8 cellular contexts compared by ENCODE assay signal in genomic region chr6:16759646-16760535, GRCh38. TPM values are rescaled to one million over a fixed set of nuclear protein-coding genes. Genes with fewer than 3 reads are reported as not detected.
DNase-seq lines count a peak whose midpoint lies in the region; ATAC-seq and TF ChIP-seq lines count a peak whose summit lies in the region.

No MANE protein-coding gene starts in this region.

- H3K4me1 ChIP-seq in BE2C (peaks cover 22% of the 10 kb centered on the region), neural progenitor cell (peaks cover 20% of the 10 kb centered on the region), stomach smooth muscle (ENCODE audit: control insufficient read depth, insufficient read depth, low read length) (peaks cover 30% of the 10 kb centered on the region)

- no peak for TF ChIP-seq CTCF in BE2C (IDR thresholded peaks at IDR 0.05; ENCODE audit: low read depth, low read length)
- TF ChIP-seq CTCF in foreskin fibroblast (IDR thresholded peaks at IDR 0.05; ENCODE audit: low read depth, low read length): no peak
- TF ChIP-seq CTCF in neural progenitor cell (IDR thresholded peaks at IDR 0.05): peak; percentile 4

- H4K20me1 ChIP-seq in neural progenitor cell (ENCODE audit: low read depth): peaks cover 23% of the 10 kb centered on the region

- H3K27ac ChIP-seq in neural progenitor cell: no peak overlapping the region
- peak overlapping the region; percentile 97 for H3K27ac ChIP-seq in stomach smooth muscle (ENCODE audit: low read length)

- no peaks in the 10 kb centered on the region for H3K9me3 ChIP-seq in BE2C
- no peaks in the 10 kb centered on the region for H3K9me3 ChIP-seq in neural progenitor cell (ENCODE audit: low read depth)
- H3K9me3 ChIP-seq in stomach smooth muscle (ENCODE audit: control insufficient read depth in 2 of 2, low read length in 2 of 2): no peaks in the 10 kb centered on the region

- no peaks in the 10 kb centered on the region for H3K9me3 Mint-ChIP-seq in neural progenitor cell

- H3K36me3 ChIP-seq in BE2C: no peaks in the 10 kb centered on the region
- no peaks in the 10 kb centered on the region for H3K36me3 ChIP-seq in neural progenitor cell
- no peaks in the 10 kb centered on the region for H3K36me3 ChIP-seq in stomach smooth muscle (ENCODE audit: control insufficient read depth in 2 of 2, insufficient read depth in 2 of 2, low read length in 2 of 2)

- peak overlapping the region; percentile 84 for H3K4me2 ChIP-seq in neural progenitor cell

- peak overlapping the region; percentile 89 for H3K4me3 ChIP-seq in BE2C (ENCODE audit: low read depth, low read length)
- peak overlapping the region; percentile 67 to 79 for H3K4me3 ChIP-seq in foreskin fibroblast (ENCODE audit: low read depth in 1 of 2, low read length in 2 of 2)
- peak overlapping the region; percentile 80 for H3K4me3 ChIP-seq in neural progenitor cell
- H3K4me3 ChIP-seq in stomach smooth muscle (ENCODE audit: low read length in 2 of 2): peak overlapping the region; percentile 88 to 92

- no peaks in the 10 kb centered on the region for H3K27me3 ChIP-seq in BE2C
- H3K27me3 ChIP-seq in neural progenitor cell: peaks cover 51% of the 10 kb centered on the region
- no peaks in the 10 kb centered on the region for H3K27me3 ChIP-seq in stomach smooth muscle (ENCODE audit: control insufficient read depth in 1 of 2, insufficient read depth in 2 of 2, low read length in 2 of 2)

- H3K36me3 Mint-ChIP-seq in neural progenitor cell: no peaks in the 10 kb centered on the region

- H3K4me1 Mint-ChIP-seq in neural progenitor cell: peaks cover 35% of the 10 kb centered on the region

- peaks cover 10% of the 10 kb centered on the region for H3K27me3 Mint-ChIP-seq in neural progenitor cell (ENCODE audit: insufficient read depth, low read depth)

- peak; percentile 80 for DNase-seq in BE2C
- peak; percentile 19 for DNase-seq in SIG-M5 (lab: John Stamatoyannopoulos, UW)
- peak; percentile 69 for DNase-seq in activated gamma-delta T cell treated with anti-CD3 and anti-CD28 coated beads, Interleukin-2, amount 50 U/mL, for 16 hours (ENCODE audit: low read depth)
- peak; percentile 90 to 97 for DNase-seq in foreskin fibroblast
- DNase-seq in neural progenitor cell (ENCODE audit: low spot score): peak; percentile 84

- H3K9ac ChIP-seq in neural progenitor cell: no peak overlapping the region
- peak overlapping the region; percentile 91 to 93 for H3K9ac ChIP-seq in stomach smooth muscle (ENCODE audit: low read length in 2 of 2)

- H2AFZ ChIP-seq in neural progenitor cell (replicated peaks): peak overlapping the region; percentile 98

- ATAC-seq in GM19324 (IDR thresholded peaks at IDR 0.05; ENCODE audit: low FRiP score, unreplicated experiment): peak; percentile 48
- ATAC-seq in HG03571 (IDR thresholded peaks at IDR 0.05; ENCODE audit: unreplicated experiment): peak; percentile 35

- H3K27ac Mint-ChIP-seq in neural progenitor cell: peak overlapping the region; percentile 31

- H3F3A ChIP-seq in neural progenitor cell (ENCODE audit: low read depth): peaks cover 38% of the 10 kb centered on the region

- no peaks in the 10 kb centered on the region for H3K79me2 ChIP-seq in neural progenitor cell (ENCODE audit: low read depth)

- peak overlapping the region; percentile 94 for H3K4me3 Mint-ChIP-seq in neural progenitor cell

RNA-seq across cellular contexts. Expression of gene ATXN1, which starts 1.4 kb away (rescaled TPM):
- polyA plus RNA-seq in BE2C (2012; ENCODE audit: insufficient read depth, insufficient read length, low read depth): 2.3 TPM
- total RNA-seq in neural progenitor cell (ENCODE audit: low replicate concordance): 2.8 and 3.6 TPM in 2 replicates

Comparison
In these comparisons a context has a peak if more than half of its experiments do, and no peak if none do; other contexts are left out.
1. DNase-seq: peak in every context shown above with its lines; median percentile 94 in foreskin fibroblast; 84 in neural progenitor cell; 80 in BE2C; 69 in activated gamma-delta T cell treated with anti-CD3 and anti-CD28 coated beads, Interleukin-2, amount 50 U/mL, for 16 hours; 19 in SIG-M5.